8 cellular contexts compared by ENCODE assay signal in genomic region chr15:75734861-75735760, GRCh38. TPM values are rescaled to one million over a fixed set of nuclear protein-coding genes. Genes with fewer than 3 reads are reported as not detected.
DNase-seq lines count a peak whose midpoint lies in the region; ATAC-seq, FAIRE-seq and TF ChIP-seq lines count a peak whose summit lies in the region.
"Not testable (repeated sequence)": the region's sequence is repeated elsewhere in the genome, so short reads cannot be mapped to it uniquely, and the experiment has no call there.
"Had no signal": no experiment of that assay in that cellular context is flagged by ENCODE, and none has a peak within 500 bp of the region (broad histone marks: within the 10 kb centered on the region; RNA-seq: fewer than 3 reads in every experiment).

No MANE protein-coding gene starts in this region.

- H3K9me3 ChIP-seq in SJCRH30 (replicated peaks); kidney (ENCODE audit: control insufficient read depth in 1 of 2, low read length in 2 of 2); muscle layer of colon (ENCODE audit: low read length); upper lobe of right lung: not testable (repeated sequence)

- intact Hi-C loops in kidney (cut with DNase I); upper lobe of right lung (cut with DNase I): not testable (repeated sequence)

- FAIRE-seq in kidney (lab: Jason Lieb, UNC) = not testable (repeated sequence)

- peaks cover 12% of the 10 kb centered on the region for H3K4me1 ChIP-seq in SJCRH30
- peaks cover 0 to 11% of the 10 kb centered on the region in 2 donors for H3K4me1 ChIP-seq in kidney (ENCODE audit: control insufficient read depth in 1 of 2, insufficient read depth in 1 of 2, low read depth in 1 of 2, low read length in 2 of 2)
- peaks cover 35% of the 10 kb centered on the region for H3K4me1 ChIP-seq in muscle layer of colon (ENCODE audit: insufficient read depth, low read length)
- H3K4me1 ChIP-seq in upper lobe of right lung = peaks cover 22% of the 10 kb centered on the region

- in situ Hi-C loops in KBM-7 (cut with MboI; ENCODE audit: low pct_unique_long_range_greater_than_20kb, low sequenced_read_pairs) = not testable (repeated sequence)

- H3K4me3 ChIP-seq in SJCRH30 = peak overlapping the region; percentile 36
- not testable (repeated sequence) for H3K4me3 ChIP-seq in coronary artery; kidney (ENCODE audit: low read length in 2 of 2); muscle layer of colon (ENCODE audit: low read depth in 1 of 2, low read length in 2 of 2); upper lobe of right lung

- DNase-seq in KBM-7 = peak; percentile 64
- DNase-seq in SJCRH30 = peak; percentile 41 to 42
- peak; percentile 58 for DNase-seq in coronary artery (ENCODE audit: low spot score)
- peak; percentile 68 for DNase-seq in kidney
- DNase-seq in renal cortical epithelial cell (ENCODE audit: low read depth) = peak; percentile 39
- peak; percentile 40 for DNase-seq in upper lobe of right lung

- H3K27ac ChIP-seq in SJCRH30; kidney (ENCODE audit: low read depth in 2 of 2, low read length in 2 of 2); upper lobe of right lung: not testable (repeated sequence)
- H3K27ac ChIP-seq in coronary artery = peak overlapping the region in 1 of 2 donors; percentile 32
- peak overlapping the region; percentile 66 for H3K27ac ChIP-seq in muscle layer of colon (ENCODE audit: low read depth, low read length)

- not testable (repeated sequence) for ATAC-seq in upper lobe of right lung

- TF ChIP-seq CTCF in coronary artery (IDR thresholded peaks at IDR 0.05); kidney (IDR thresholded peaks at IDR 0.05; ENCODE audit: borderline replicate concordance, extremely low read depth, insufficient read depth); upper lobe of right lung (IDR thresholded peaks at IDR 0.05): not testable (repeated sequence)

- not testable (repeated sequence) for H3K36me3 ChIP-seq in SJCRH30; kidney (ENCODE audit: control insufficient read depth in 1 of 2, insufficient read depth in 2 of 2, low read length in 2 of 2); muscle layer of colon (ENCODE audit: insufficient read depth, low read length); upper lobe of right lung

- not testable (repeated sequence) for H3K27me3 ChIP-seq in SJCRH30; muscle layer of colon (ENCODE audit: control insufficient read depth in 1 of 2, insufficient read depth in 2 of 2, low read length in 2 of 2); upper lobe of right lung

- not testable (repeated sequence) for H3K9ac ChIP-seq in kidney (ENCODE audit: low read length in 2 of 2); muscle layer of colon (ENCODE audit: low read length)

RNA-seq across cellular contexts. Expression of gene CSPG4, which starts 22.5 kb away (rescaled TPM):
- 10.4 and 11.1 TPM in 2 replicates for total RNA-seq in SJCRH30 (2014; rRNA removed; shearing (Covaris generic))
- 30.7 TPM for total RNA-seq in kidney
- polyA plus RNA-seq in kidney (ENCODE audit: insufficient read depth, low read depth, low replicate concordance) = 4.4 TPM
- 0.35 TPM in 2 replicates for total RNA-seq in renal cortical epithelial cell
- 12.6 TPM for total RNA-seq in upper lobe of right lung
- total RNA-seq: CD8-positive, alpha-beta memory T cell had no signal
- polyA plus RNA-seq: CD8-positive, alpha-beta memory T cell had no signal
